ENCODE assay signal across 8 cellular contexts in genomic region chr16:30445149-30445407, GRCh38.
DNase-seq lines count a peak whose midpoint lies in the region; ATAC-seq and TF ChIP-seq lines count a peak whose summit lies in the region.

No MANE protein-coding gene starts in this region.

- CTCF ChIA-PET in RWPE1 (lab: Yijun Ruan, JAX) = interaction anchor here (0.6 to 0.9 kb wide), 3 partner anchors 97 to 355 kb away, joined by 3 read pairs; no protein-coding TSS in a partner anchor

- POLR2A ChIA-PET in RWPE1 (lab: Yijun Ruan, JAX; ENCODE audit: low non-redundant PET) = interaction anchor here (0.6 to 1.1 kb wide), 3 partner anchors 11 to 123 kb away, joined by 3 to 4 read pairs (median 3); no protein-coding TSS in a partner anchor

- H3K4me1 Mint-ChIP-seq in stimulated activated effector memory CD8-positive, alpha-beta T cell treated with anti-CD3 and anti-CD28 coated beads, Interleukin-12 subunit alpha, Interleukin-12 subunit beta, amount 100 ng/mL, for 72 hours = peaks cover 36% of the 10 kb centered on the region

- DNase-seq in RWPE1 (ENCODE audit: low spot score) = no peak
- DNase-seq in foreskin fibroblast = no peak
- DNase-seq in stimulated activated effector memory CD8-positive, alpha-beta T cell treated with anti-CD3 and anti-CD28 coated beads, Interleukin-12 subunit alpha, Interleukin-12 subunit beta, amount 100 ng/mL, for 72 hours (ENCODE audit: low spot score in 2 of 2) = no peak
- no peak for DNase-seq in UCSD-AML1 (lab: John Stamatoyannopoulos, UW; ENCODE audit: unreplicated experiment)
- no peak for DNase-seq in stimulated activated CD4-positive, alpha-beta T cell treated with anti-CD3 and anti-CD28 coated beads, Interleukin-4, amount 100 ng/mL, for 1 hour
- no peak for DNase-seq in GM10266 (ENCODE audit: extremely low spot score)

- H3K4me3 Mint-ChIP-seq in stimulated activated effector memory CD8-positive, alpha-beta T cell treated with anti-CD3 and anti-CD28 coated beads, Interleukin-12 subunit alpha, Interleukin-12 subunit beta, amount 100 ng/mL, for 72 hours = peak overlapping the region; percentile 81

- TF ChIP-seq CTCF in RWPE1 (conservative IDR thresholded peaks at IDR 0.05; ENCODE audit: low read depth) (no peak), foreskin fibroblast (IDR thresholded peaks at IDR 0.05; ENCODE audit: low read depth, low read length) (no peak), GM10266 (IDR thresholded peaks at IDR 0.05; ENCODE audit: control insufficient read depth, insufficient read depth, low read depth, missing control alignments) (no peak)

- ATAC-seq in GM21717 (IDR thresholded peaks at IDR 0.05; ENCODE audit: unreplicated experiment) (peak; percentile 22), HG03342 (IDR thresholded peaks at IDR 0.05; ENCODE audit: unreplicated experiment) (no peak)
- ATAC-seq in stimulated activated effector memory CD8-positive, alpha-beta T cell treated with anti-CD3 and anti-CD28 coated beads, Interleukin-12 subunit alpha, Interleukin-12 subunit beta, amount 100 ng/mL, for 72 hours = peak; percentile 52

- peaks cover 31% of the 10 kb centered on the region for H3K36me3 Mint-ChIP-seq in stimulated activated effector memory CD8-positive, alpha-beta T cell treated with anti-CD3 and anti-CD28 coated beads, Interleukin-12 subunit alpha, Interleukin-12 subunit beta, amount 100 ng/mL, for 72 hours

- H3K27ac Mint-ChIP-seq in stimulated activated effector memory CD8-positive, alpha-beta T cell treated with anti-CD3 and anti-CD28 coated beads, Interleukin-12 subunit alpha, Interleukin-12 subunit beta, amount 100 ng/mL, for 72 hours = peak overlapping the region; percentile 91

- H3K9me3 Mint-ChIP-seq in stimulated activated effector memory CD8-positive, alpha-beta T cell treated with anti-CD3 and anti-CD28 coated beads, Interleukin-12 subunit alpha, Interleukin-12 subunit beta, amount 100 ng/mL, for 72 hours = no peaks in the 10 kb centered on the region

- peak overlapping the region; percentile 80 to 85 for H3K4me3 ChIP-seq in foreskin fibroblast (ENCODE audit: low read depth in 1 of 2, low read length in 2 of 2)

- peak overlapping the region; percentile 87 for H3K27ac ChIP-seq in RWPE1
